In the genomic region with DNA sequence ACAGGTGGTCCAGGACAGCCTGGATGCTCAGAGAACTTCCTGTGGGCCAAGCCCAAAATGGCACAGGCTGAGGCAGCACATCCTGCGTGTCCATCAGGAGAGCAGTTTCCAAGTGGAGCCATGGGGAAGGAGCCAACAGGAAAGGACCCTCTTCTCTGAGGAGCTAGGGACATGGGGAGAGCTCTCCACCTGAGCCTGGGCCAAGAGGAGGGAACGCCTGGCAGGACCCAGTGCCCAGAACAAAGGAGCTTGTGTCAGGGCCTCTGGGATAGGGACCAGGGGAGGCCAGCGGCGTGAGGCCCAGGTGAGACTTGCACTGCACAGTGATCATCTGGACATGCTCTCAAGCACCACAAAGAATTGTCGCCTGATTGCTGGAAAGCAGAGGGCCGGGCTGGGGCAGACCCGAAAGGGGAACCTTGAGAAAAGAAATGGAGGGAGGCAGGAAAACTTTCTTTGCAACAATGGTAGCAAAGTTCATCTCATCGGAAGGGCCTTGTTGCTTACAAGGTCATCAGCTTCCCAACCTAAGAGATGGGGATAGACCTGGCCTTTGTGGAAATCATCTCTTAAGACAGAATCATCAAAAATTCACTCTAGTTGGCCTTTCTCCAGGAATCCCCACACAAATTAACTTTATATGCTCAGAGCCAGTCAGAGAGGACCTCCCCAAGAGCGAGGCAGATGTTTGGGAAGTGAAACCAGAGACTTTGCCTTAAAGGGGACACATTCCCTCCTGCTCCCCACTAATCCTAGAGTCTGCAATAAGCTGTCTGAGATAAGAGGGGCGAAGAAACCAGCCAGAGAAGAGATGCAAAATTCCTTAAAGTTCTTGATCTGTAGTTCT, we compare ENCODE assay signal across 1 cellular context.
TF ChIP-seq lines count a peak whose summit lies in the region.

No MANE protein-coding gene starts in this region.

TF ChIP-seq in K562, 482 proteins besides CTCF, POLR2A, EP300 and RAD21 (continued from another document):
- TF ChIP-seq CHAMP1 (IDR thresholded peaks at IDR 0.05) (no peak), CXXC5 (CRISPR knock-in tag; IDR thresholded peaks at IDR 0.05) (0 out of 2 replicates have a peak, but pooled peaks have one; percentile 34), REST (CRISPR knock-in tag; IDR thresholded peaks at IDR 0.05; ENCODE audit: low read depth) (no peak), ZNF518B (CRISPR knock-in tag; IDR thresholded peaks at IDR 0.05) (no peak), PREB (CRISPR knock-in tag; IDR thresholded peaks at IDR 0.05) (no peak), ZBTB2 (IDR thresholded peaks at IDR 0.05) (no peak), RBFOX2 (IDR thresholded peaks at IDR 0.05; ENCODE audit: low read depth, low read length) (peak; percentile 37; the same call in 1 of the 2 replicates), NR2C2 (CRISPR knock-in tag; IDR thresholded peaks at IDR 0.05) (0 out of 2 replicates have a peak, but pooled peaks have one; percentile 43), NR2C2 (tag; IDR thresholded peaks at IDR 0.05) (no peak), ZNF232 (CRISPR knock-in tag; IDR thresholded peaks at IDR 0.05) (no peak)
